ENCODE assay signal across 13 cellular contexts in the genomic region with DNA sequence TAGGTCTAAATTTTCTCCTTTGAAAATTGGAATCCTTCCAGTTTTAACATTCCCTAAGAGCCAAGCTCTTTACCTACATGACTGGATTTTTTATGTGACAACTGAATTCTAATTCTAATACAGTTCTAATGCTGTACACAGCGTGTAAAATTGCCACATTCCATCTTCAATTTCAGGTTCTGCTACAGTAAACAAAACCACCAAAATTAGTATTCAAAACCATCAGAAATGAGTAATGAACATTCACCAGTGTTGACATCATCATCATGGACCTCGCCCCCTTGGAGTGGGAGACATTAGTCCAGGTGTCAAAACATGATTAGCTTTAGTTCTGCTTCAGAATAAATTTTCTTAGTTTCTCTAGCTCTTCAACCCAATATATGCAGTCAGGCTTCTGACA.
"Had no signal": no experiment of that assay in that cellular context is flagged by ENCODE, and none has a peak within 500 bp of the region (broad histone marks: within the 10 kb centered on the region; RNA-seq: fewer than 3 reads in every experiment).

No MANE protein-coding gene starts in this region.

- DNase-seq: activated CD4-positive, alpha-beta memory T cell treated with anti-CD3 and anti-CD28 coated beads, Interleukin-2, amount 10 ng/mL, durations not matched to agents 7 days and 5 days; activated naive CD4-positive, alpha-beta T cell treated with anti-CD3 and anti-CD28 coated beads, Interleukin-2, amount 10 ng/mL, durations not matched to agents 7 days and 5 days; dorsolateral prefrontal cortex; mucosa of descending colon; natural killer cell; stimulated activated CD4-positive, alpha-beta T cell treated with anti-CD3 and anti-CD28 coated beads, Interleukin-2, amount 100 ng/mL, for 48 hours; stimulated activated naive CD8-positive, alpha-beta T cell treated with anti-CD3 and anti-CD28 coated beads, Interleukin-15, amount 100 ng/mL, for 72 hours; testis had no signal

- H3K27ac Mint-ChIP-seq: activated CD4-positive, alpha-beta memory T cell treated with anti-CD3 and anti-CD28 coated beads, Interleukin-2, amount 10 ng/mL, durations not matched to agents 7 days and 5 days; activated naive CD4-positive, alpha-beta T cell treated with anti-CD3 and anti-CD28 coated beads, Interleukin-2, amount 10 ng/mL, durations not matched to agents 7 days and 5 days; activated T-helper 2 cell treated with anti-CD3 and anti-CD28 coated beads, Interferon-gamma antibody, Interleukin-2, Interleukin-4, amounts not matched to agents 10 μg/mL and 5 μg/mL and 100 μg/mL, durations not matched to agents 14 hours and 24 hours and 36 hours; brain; natural killer cell; stimulated activated naive CD8-positive, alpha-beta T cell treated with anti-CD3 and anti-CD28 coated beads, Interleukin-15, amount 100 ng/mL, for 72 hours; T-helper 2 cell treated with Interferon-gamma antibody and Interleukin-4, amounts not matched to agents 5 μg/mL and 100 μg/mL, for 36 hours had no signal

- ATAC-seq: left lobe of liver; mucosa of descending colon; natural killer cell; stimulated activated naive CD8-positive, alpha-beta T cell treated with anti-CD3 and anti-CD28 coated beads, Interleukin-15, amount 100 ng/mL, for 72 hours had no signal

- H3K4me3 Mint-ChIP-seq: activated CD4-positive, alpha-beta memory T cell treated with anti-CD3 and anti-CD28 coated beads, Interleukin-2, amount 10 ng/mL, durations not matched to agents 7 days and 5 days; activated naive CD4-positive, alpha-beta T cell treated with anti-CD3 and anti-CD28 coated beads, Interleukin-2, amount 10 ng/mL, durations not matched to agents 7 days and 5 days; brain; natural killer cell; stimulated activated naive CD8-positive, alpha-beta T cell treated with anti-CD3 and anti-CD28 coated beads, Interleukin-15, amount 100 ng/mL, for 72 hours; T-helper 2 cell treated with Interferon-gamma antibody and Interleukin-4, amounts not matched to agents 5 μg/mL and 100 μg/mL, for 36 hours had no signal

- H3K4me1 ChIP-seq: testis had no signal

- H3K27ac ChIP-seq: dorsolateral prefrontal cortex, esophagus muscularis mucosa, testis had no signal

- H3K9me3 Mint-ChIP-seq: stimulated activated naive CD8-positive, alpha-beta T cell treated with anti-CD3 and anti-CD28 coated beads, Interleukin-15, amount 100 ng/mL, for 72 hours had no signal

- H3K4me3 ChIP-seq: dorsolateral prefrontal cortex, esophagus muscularis mucosa, mucosa of descending colon, testis had no signal

- H3K36me3 Mint-ChIP-seq: brain, natural killer cell had no signal

- H3K9me3 ChIP-seq: esophagus muscularis mucosa, mucosa of descending colon, testis had no signal

- H3K36me3 ChIP-seq: esophagus muscularis mucosa had no signal

- H3K27me3 ChIP-seq: dorsolateral prefrontal cortex, esophagus muscularis mucosa, testis had no signal

- H3K27me3 Mint-ChIP-seq: activated CD4-positive, alpha-beta memory T cell treated with anti-CD3 and anti-CD28 coated beads, Interleukin-2, amount 10 ng/mL, durations not matched to agents 7 days and 5 days; activated naive CD4-positive, alpha-beta T cell treated with anti-CD3 and anti-CD28 coated beads, Interleukin-2, amount 10 ng/mL, durations not matched to agents 7 days and 5 days; brain; stimulated activated naive CD8-positive, alpha-beta T cell treated with anti-CD3 and anti-CD28 coated beads, Interleukin-15, amount 100 ng/mL, for 72 hours had no signal
